Comparison of ENCODE assay signal across 7 cellular contexts in the genomic region with DNA sequence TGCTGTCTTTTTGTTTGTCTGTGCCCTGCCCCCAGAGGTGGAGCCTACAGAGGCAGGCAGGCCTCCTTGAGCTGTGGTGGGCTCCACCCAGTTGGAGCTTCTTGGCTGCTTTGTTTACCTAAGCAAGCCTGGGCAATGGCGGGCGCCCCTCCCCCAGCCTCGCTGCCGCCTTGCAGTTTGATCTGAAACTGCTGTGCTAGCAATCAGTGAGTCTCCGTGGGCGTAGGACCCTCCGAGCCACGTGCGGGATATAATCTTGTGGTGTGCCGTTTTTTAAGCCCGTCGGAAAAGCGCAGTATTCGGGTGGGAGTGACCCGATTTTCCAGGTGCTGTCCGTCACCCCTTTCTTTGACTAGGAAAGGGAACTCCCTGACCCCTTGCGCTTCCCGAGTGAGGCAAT.
DNase-seq lines count a peak whose midpoint lies in the region; TF ChIP-seq lines count a peak whose summit lies in the region.
"Not testable (repeated sequence)": the region's sequence is repeated elsewhere in the genome, so short reads cannot be mapped to it uniquely, and the experiment has no call there.

No MANE protein-coding gene starts in this region.

- in situ Hi-C loops in HAP-1 (cut with MboI; ENCODE audit: low sequenced_read_pairs): not testable (repeated sequence)

- not testable (repeated sequence) for H2BK5ac ChIP-seq in mesendoderm (ENCODE audit: low read length); trophoblast cell (ENCODE audit: low read depth, low read length, poor library complexity)

- H3K4me1 ChIP-seq in HAP-1: peaks cover 20% of the 10 kb centered on the region
- not testable (repeated sequence) for H3K4me1 ChIP-seq in HUES64 (ENCODE audit: insufficient read depth, low read length); mesendoderm (ENCODE audit: control insufficient read depth, low read depth, low read length); trophoblast cell (ENCODE audit: control insufficient read depth in 1 of 2, insufficient read depth in 2 of 2, low read length in 2 of 2)

- not testable (repeated sequence) for H2AFZ ChIP-seq in trophoblast cell (ENCODE audit: insufficient read depth, low read length, poor library complexity)

- not testable (repeated sequence) for H3K79me1 ChIP-seq in mesendoderm (ENCODE audit: low read length); trophoblast cell (ENCODE audit: low read length)

- H3K14ac ChIP-seq in trophoblast cell (ENCODE audit: low read length): not testable (repeated sequence)

- not testable (repeated sequence) for H3K4me1 Mint-ChIP-seq in endothelial cell (ENCODE audit: unreplicated experiment)

- peak overlapping the region; percentile 55; the same call in 1 of the 2 replicates for H3K27ac ChIP-seq in HUES64 (ENCODE audit: low read depth, low read length)
- H3K27ac ChIP-seq in VCaP: 0 out of 2 replicates have a peak overlapping the region, but pooled peaks have one; percentile 28
- H3K27ac ChIP-seq in mesendoderm (ENCODE audit: low read depth, low read length); trophoblast cell (ENCODE audit: low read depth, low read length): not testable (repeated sequence)

- H3K27ac Mint-ChIP-seq in endothelial cell (ENCODE audit: unreplicated experiment): not testable (repeated sequence)

- not testable (repeated sequence) for H3K27me3 Mint-ChIP-seq in endothelial cell (ENCODE audit: unreplicated experiment)

- H4K91ac ChIP-seq in trophoblast cell (ENCODE audit: low read depth, low read length): peak overlapping the region; percentile 0

- TF ChIP-seq CTCF in VCaP (conservative IDR thresholded peaks at IDR 0.05); endothelial cell (IDR thresholded peaks at IDR 0.05; ENCODE audit: unreplicated experiment): not testable (repeated sequence)

- H3K27me3 ChIP-seq in HAP-1 (ENCODE audit: low read depth); HUES64 (ENCODE audit: insufficient read depth, low read length); mesendoderm (ENCODE audit: insufficient read depth, low read length, poor library complexity); trophoblast cell (ENCODE audit: insufficient read depth, low read length): not testable (repeated sequence)

- H3K4me3 ChIP-seq in HAP-1: peak overlapping the region; percentile 10; the same call in 1 of the 2 replicates
- peak overlapping the region; percentile 49 for H3K4me3 ChIP-seq in HUES64 (ENCODE audit: low read length)
- not testable (repeated sequence) for H3K4me3 ChIP-seq in mesendoderm (ENCODE audit: low read length); trophoblast cell (ENCODE audit: low read depth, low read length)

- H3K36me3 ChIP-seq in HAP-1 (replicated peaks); HUES64 (ENCODE audit: insufficient read depth, low read length); mesendoderm (ENCODE audit: control insufficient read depth, insufficient read depth, low read length); trophoblast cell (ENCODE audit: control insufficient read depth in 1 of 2, insufficient read depth in 2 of 2, low read length in 2 of 2): not testable (repeated sequence)

- DNase-seq in ELF-1 (ENCODE audit: low read depth, low spot score) (peak; percentile 57), HAP-1 (ENCODE audit: low spot score in 2 of 2) (peak in 1 of 2 experiments; percentile 50), mesendoderm (peak; percentile 6)
- not testable (repeated sequence) for DNase-seq in endothelial cell (ENCODE audit: low spot score); trophoblast cell

- not testable (repeated sequence) for H4K12ac ChIP-seq in trophoblast cell (ENCODE audit: low read depth, low read length)

- not testable (repeated sequence) for H2BK120ac ChIP-seq in mesendoderm (ENCODE audit: low read depth, low read length); trophoblast cell (ENCODE audit: insufficient read depth, low read length, poor library complexity)

- H3K4me2 ChIP-seq in mesendoderm (ENCODE audit: low read length); trophoblast cell (ENCODE audit: low read length): not testable (repeated sequence)

- not testable (repeated sequence) for H3K4ac ChIP-seq in mesendoderm (ENCODE audit: low read depth, low read length); trophoblast cell (ENCODE audit: low read depth, low read length)

- not testable (repeated sequence) for H3K9me3 Mint-ChIP-seq in endothelial cell (ENCODE audit: unreplicated experiment)

- H4K5ac ChIP-seq in mesendoderm (ENCODE audit: low read length): not testable (repeated sequence)

- H4K8ac ChIP-seq in mesendoderm (ENCODE audit: low read depth, low read length); trophoblast cell (ENCODE audit: low read depth, low read length): not testable (repeated sequence)

- H3K9me3 ChIP-seq in HAP-1; HUES64 (ENCODE audit: insufficient read depth, low read depth, low read length); trophoblast cell (ENCODE audit: insufficient read depth, low read depth, low read length): not testable (repeated sequence)

- H3K79me2 ChIP-seq in mesendoderm (ENCODE audit: control insufficient read depth, insufficient read depth, low read length); trophoblast cell (ENCODE audit: control insufficient read depth, insufficient read depth, low read length, poor library complexity): not testable (repeated sequence)

- not testable (repeated sequence) for H2AK5ac ChIP-seq in mesendoderm (ENCODE audit: low read length); trophoblast cell (ENCODE audit: low read length)

- H3K18ac ChIP-seq in mesendoderm (ENCODE audit: low read length); trophoblast cell (ENCODE audit: low read length): not testable (repeated sequence)

- peak overlapping the region; percentile 47 for H3K4me3 Mint-ChIP-seq in endothelial cell (ENCODE audit: unreplicated experiment)

- H3K23ac ChIP-seq in mesendoderm (ENCODE audit: low read length); trophoblast cell (ENCODE audit: low read length): not testable (repeated sequence)

- not testable (repeated sequence) for H2BK15ac ChIP-seq in mesendoderm (replicated peaks; ENCODE audit: low read depth)

- H3K56ac ChIP-seq in mesendoderm (ENCODE audit: low read length): not testable (repeated sequence)

- peak overlapping the region; percentile 73 for H3K9ac ChIP-seq in HUES64 (ENCODE audit: low read depth, low read length)
- H3K9ac ChIP-seq in mesendoderm (ENCODE audit: low read length); trophoblast cell (ENCODE audit: low read length): not testable (repeated sequence)

- H2BK12ac ChIP-seq in trophoblast cell (ENCODE audit: low read length): not testable (repeated sequence)

- not testable (repeated sequence) for H3K36me3 Mint-ChIP-seq in endothelial cell (ENCODE audit: low read depth, unreplicated experiment)

- WGBS in HUES64: 49% methylated on average over 18 of the region's 18 CpGs
- no CpG with 5 or more reads among the region's 18 CpGs for WGBS in mesendoderm (ENCODE audit: extremely low coverage, insufficient coverage, low lambda C conversion rate)
- no CpG with 5 or more reads among the region's 18 CpGs for WGBS in trophoblast cell (ENCODE audit: extremely low coverage, insufficient coverage, insufficient read length)
